26 cellular contexts compared by ENCODE assay signal in the genomic region with DNA sequence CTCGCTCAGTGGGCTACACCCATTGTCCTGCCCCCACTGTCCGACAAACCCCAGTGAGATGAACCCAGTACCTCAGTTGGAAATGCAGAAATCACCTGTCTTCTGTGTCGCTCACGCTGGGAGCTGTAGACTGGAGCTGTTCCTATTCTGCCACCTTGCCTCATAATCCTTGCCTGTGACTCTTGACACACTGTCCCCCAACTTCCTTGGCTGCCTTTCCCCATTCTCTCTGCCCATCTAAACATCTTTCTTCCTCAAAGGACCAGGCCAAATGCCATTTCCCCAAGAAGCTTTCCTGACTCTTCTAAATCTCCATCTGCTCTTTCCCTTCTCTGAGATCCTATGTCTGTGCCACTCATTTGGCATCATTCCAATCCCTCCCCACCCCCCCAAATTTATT. TPM values are rescaled to one million over a fixed set of nuclear protein-coding genes. Genes with fewer than 3 reads are reported as not detected.
DNase-seq lines count a peak whose midpoint lies in the region; ATAC-seq, FAIRE-seq and TF ChIP-seq lines count a peak whose summit lies in the region.
"Had no signal": no experiment of that assay in that cellular context is flagged by ENCODE, and none has a peak within 500 bp of the region (broad histone marks: within the 10 kb centered on the region; RNA-seq: fewer than 3 reads in every experiment).

No MANE protein-coding gene starts in this region.

- H3K27ac ChIP-seq in K562 (ENCODE audit: extremely low read depth, low read depth, low read length) = no peak overlapping the region
- no peak overlapping the region for H3K27ac ChIP-seq in ascending aorta
- H3K27ac ChIP-seq: A549 had no signal

- H3K4me3 Mint-ChIP-seq in stimulated activated naive B cell treated with anti-CD40 and anti-IgM and Interleukin-4, amounts not matched to agents 10 μg/mL and 1 μg/mL and 100 μg/mL, for 72 hours = no peak overlapping the region
- H3K4me3 Mint-ChIP-seq: CD4-positive, CD25-positive, alpha-beta regulatory T cell; CD8-positive, alpha-beta T cell; HFFc6 had no signal

- no peak for FAIRE-seq in K562 (lab: Jason Lieb, UNC)
- FAIRE-seq: A549, D721Med, GM12891, GM18507, H54 had no signal

- no peak for TF ChIP-seq EP300 in K562 (IDR thresholded peaks at IDR 0.05; ENCODE audit: low read length)

- WGBS in K562 (ENCODE audit: insufficient coverage, low coverage, missing lambda C conversion rate) = 56% methylated on average over 2 of the region's 4 CpGs

- TF ChIP-seq POLR2A in K562 (conservative IDR thresholded peaks at IDR 0.05) = no peak

- peaks cover 0 to 2% of the 10 kb centered on the region in 2 donors for H3K9me3 Mint-ChIP-seq in stimulated activated naive B cell treated with anti-CD40 and anti-IgM and Interleukin-4, amounts not matched to agents 10 μg/mL and 1 μg/mL and 100 μg/mL, for 72 hours
- H3K9me3 Mint-ChIP-seq: CD8-positive, alpha-beta T cell; HFFc6 had no signal

- POLR2A ChIA-PET in K562 (lab: Yijun Ruan, JAX) = no interaction called here

- no peak overlapping the region for H2AFZ ChIP-seq in K562 (ENCODE audit: low read depth, low read length)

- H3K4me2 ChIP-seq in K562 (ENCODE audit: insufficient read depth, low read length) = no peak overlapping the region
- H3K4me2 ChIP-seq: A549 had no signal

- no peak for ATAC-seq in K562
- no peak for ATAC-seq in stimulated activated naive B cell treated with anti-CD40 and anti-IgM and Interleukin-4, amounts not matched to agents 10 μg/mL and 1 μg/mL and 100 μg/mL, for 72 hours (replicated peaks)
- no peak for ATAC-seq in GM21526 (IDR thresholded peaks at IDR 0.05; ENCODE audit: low FRiP score, unreplicated experiment)
- no peak for ATAC-seq in left colon
- ATAC-seq: A549; CD8-positive, alpha-beta T cell had no signal

- peaks cover 16 to 24% of the 10 kb centered on the region in 2 donors for H3K4me1 Mint-ChIP-seq in stimulated activated naive B cell treated with anti-CD40 and anti-IgM and Interleukin-4, amounts not matched to agents 10 μg/mL and 1 μg/mL and 100 μg/mL, for 72 hours
- H3K4me1 Mint-ChIP-seq: CD4-positive, CD25-positive, alpha-beta regulatory T cell had no signal

- H3K9me1 ChIP-seq in K562 (ENCODE audit: control insufficient read depth, insufficient read depth, low read length) = no peaks in the 10 kb centered on the region

- intact Hi-C loops in K562 (cut with micrococcal nuclease) (no loop called here), ascending aorta (cut with DNase I) (no loop called here), left colon (cut with DNase I, micrococcal nuclease) (no loop called here)

- H3K27me3 Mint-ChIP-seq in stimulated activated naive B cell treated with anti-CD40 and anti-IgM and Interleukin-4, amounts not matched to agents 10 μg/mL and 1 μg/mL and 100 μg/mL, for 72 hours = peaks cover 6 to 12% of the 10 kb centered on the region in 2 donors
- H3K27me3 Mint-ChIP-seq: CD4-positive, CD25-positive, alpha-beta regulatory T cell had no signal

- H3K27ac Mint-ChIP-seq in stimulated activated naive B cell treated with anti-CD40 and anti-IgM and Interleukin-4, amounts not matched to agents 10 μg/mL and 1 μg/mL and 100 μg/mL, for 72 hours = peak overlapping the region; percentile 6
- H3K27ac Mint-ChIP-seq: CD4-positive, CD25-positive, alpha-beta regulatory T cell; CD8-positive, alpha-beta T cell; HFFc6 had no signal

- H3K79me2 ChIP-seq in K562 (ENCODE audit: control insufficient read depth, insufficient read depth, low read length) = no peaks in the 10 kb centered on the region

- in situ Hi-C loops in K562 (cut with MboI) = no loop called here

- H3K4me1 ChIP-seq in K562 (replicated peaks in 1 of 2; ENCODE audit: control insufficient read depth in 2 of 2, insufficient read depth in 2 of 2, low read length in 2 of 2) (no peaks in the 10 kb centered on the region; a peak in 1 of 5 replicates), ascending aorta (no peaks in the 10 kb centered on the region)
- H3K4me1 ChIP-seq: A549, BE2C, Caco-2, HAP-1 had no signal

- H4K20me1 ChIP-seq in K562 (replicated peaks; ENCODE audit: control insufficient read depth, insufficient read depth, low read length) = no peaks in the 10 kb centered on the region
- H4K20me1 ChIP-seq: BLaER1 treated with 17β-estradiol and CSF1 and Interleukin-3, amounts not matched to agents 10 nM and 100 nM had no signal

- DNase-seq in CD1c-positive myeloid dendritic cell (ENCODE audit: extremely low spot score) = peak; percentile 20
- DNase-seq in K562 (ENCODE audit: extremely low read depth in 1 of 4, low spot score in 3 of 4) = no peak
- DNase-seq in stimulated activated naive B cell treated with anti-CD40 and anti-IgM and Interleukin-4, amounts not matched to agents 10 μg/mL and 1 μg/mL and 100 μg/mL, for 72 hours = no peak
- DNase-seq in ascending aorta (ENCODE audit: low spot score in 2 of 2) = no peak
- no peak for DNase-seq in left colon
- DNase-seq: 8988T; ACHN; AML-193; BE2C; Caco-2; CD4-positive, CD25-positive, alpha-beta regulatory T cell; CD8-positive, alpha-beta T cell; DMS 273 treated with DMSO at 0.1 percent for 48 hours; DMS79; EL; GF-D8; GOT3; HFFc6 had no signal

- TF ChIP-seq CTCF in K562 (IDR thresholded peaks at IDR 0.05 in 2 of 3, conservative IDR thresholded peaks at IDR 0.05 in 1 of 3; ENCODE audit: insufficient read depth in 2 of 3, low read depth in 1 of 3, low read length in 3 of 3) (no peak), ascending aorta (IDR thresholded peaks at IDR 0.05) (no peak)

- H3K36me3 ChIP-seq in K562 (ENCODE audit: control insufficient read depth, insufficient read depth, low read length) = no peaks in the 10 kb centered on the region
- H3K36me3 ChIP-seq in ascending aorta = no peaks in the 10 kb centered on the region
- H3K36me3 ChIP-seq: BE2C; BLaER1 treated with 17β-estradiol and CSF1 and Interleukin-3, amounts not matched to agents 10 nM and 100 nM; HAP-1 had no signal

- H3K27me3 ChIP-seq in K562 (ENCODE audit: control insufficient read depth in 2 of 2, insufficient read depth in 2 of 2, low read length in 2 of 2) = no peaks in the 10 kb centered on the region
- H3K27me3 ChIP-seq in ascending aorta = no peaks in the 10 kb centered on the region
- H3K27me3 ChIP-seq: BE2C; BLaER1 treated with 17β-estradiol and CSF1 and Interleukin-3, amounts not matched to agents 10 nM and 100 nM had no signal

- no TSS peak for BruUV-seq in K562 (replicated peaks; lab: Mats Ljungman, UMichigan)

- H3K9me3 ChIP-seq in K562 (replicated peaks; ENCODE audit: control insufficient read depth, insufficient read depth, low read depth, low read length) (no peaks in the 10 kb centered on the region), ascending aorta (no peaks in the 10 kb centered on the region)
- H3K9me3 ChIP-seq: A549, BE2C, Caco-2, HAP-1 had no signal

- H3K4me3 ChIP-seq in K562 (no peak overlapping the region), ascending aorta (no peak overlapping the region)
- H3K4me3 ChIP-seq: A549; BLaER1 treated with 17β-estradiol and CSF1 and Interleukin-3, amounts not matched to agents 10 nM and 100 nM; HAP-1 had no signal

- CTCF ChIA-PET in K562 (lab: Yijun Ruan, JAX; ENCODE audit: low intra/inter-chr PET ratio) = no interaction called here

- H3K36me3 Mint-ChIP-seq in stimulated activated naive B cell treated with anti-CD40 and anti-IgM and Interleukin-4, amounts not matched to agents 10 μg/mL and 1 μg/mL and 100 μg/mL, for 72 hours = peaks cover 3 to 11% of the 10 kb centered on the region in 2 donors
- H3K36me3 Mint-ChIP-seq: CD8-positive, alpha-beta T cell had no signal

- no peak overlapping the region for H3K9ac ChIP-seq in K562 (ENCODE audit: insufficient read depth in 1 of 2, low read depth in 2 of 2, low read length in 2 of 2)

- TF ChIP-seq RAD21 in K562 (CRISPR knock-in tag; conservative IDR thresholded peaks at IDR 0.05 in 1 of 2, IDR thresholded peaks at IDR 0.05 in 1 of 2) = no peak

RNA-seq across cellular contexts. Expression of a gene that starts 9.7 kb away (rescaled TPM):
- 10.2 and 14.8 TPM in 2 replicates for total RNA-seq in K562 (2011; cell fraction: chromatin; rRNA removed; ENCODE audit: low replicate concordance)
- 6.7 and 10.7 TPM in 2 replicates for total RNA-seq in K562 (2011; cell fraction: nucleolus; rRNA removed)
- 9.2 and 12.3 TPM in 2 replicates for total RNA-seq in K562 (2011; cell fraction: nucleoplasm; rRNA removed)
- 5.0 and 5.5 TPM in 2 replicates for total RNA-seq in K562 (2014; rRNA removed)
- 5.6 and 6.5 TPM in 2 replicates for total RNA-seq in K562 (2014; rRNA removed; fragmentation: Illumina TruSeq; extraction: Trizol)
- total RNA-seq in K562 (2015; rRNA removed; fragmentation: Illumina TruSeq; extraction: Trizol) = 6.9 and 8.2 TPM in 2 replicates
- 4.4 and 4.8 TPM in 2 replicates for total RNA-seq in K562 (2021)
- 0.38 and 3.0 TPM in 2 replicates for polyA plus RNA-seq in K562 (2011; rRNA removed)
- polyA plus RNA-seq in K562 (2011; cell fraction: cytosol; rRNA removed) = 0.18 and 1.5 TPM in 2 replicates
- polyA plus RNA-seq in K562 (2011; cell fraction: nucleus; rRNA removed) = 0.21 and 3.3 TPM in 2 replicates
- polyA plus RNA-seq in K562 (2012) = 7.0 and 23.4 TPM in 2 replicates
- polyA plus RNA-seq in K562 (2014; fragmentation: Illumina TruSeq; extraction: Trizol) = 6.0 and 6.6 TPM in 2 replicates
- 1 to 10 TPM; 5.7 to 6.6 TPM for polyA plus RNA-seq in K562 (2014; fragmentation: Nextera tagmentation; extraction: Ambion mirVana)
- 3.7 and 5.3 TPM in 2 replicates for polyA plus RNA-seq in K562 (2014; rRNA removed)
- 0.87 and 3.6 TPM in 2 replicates for polyA minus RNA-seq in K562 (2011; rRNA and poly(A)+ RNA removed)
- 0.86 TPM in 1 of 2 replicates, not detected in the other for polyA minus RNA-seq in K562 (2011; cell fraction: cytosol; rRNA and poly(A)+ RNA removed)
- 0.11 and 2.2 TPM in 2 replicates for polyA minus RNA-seq in K562 (2011; cell fraction: nucleus; rRNA and poly(A)+ RNA removed)
- total RNA-seq in ascending aorta = 3.2 TPM
- total RNA-seq in left colon = under 1 TPM; 0.40 to 0.98 TPM
- total RNA-seq: Caco-2, HFFc6 had no signal

RNA-seq across cellular contexts. Expression of a gene that starts 10.1 kb away (rescaled TPM):
- 0.19 and 0.35 TPM in 2 replicates for total RNA-seq in K562 (2011; cell fraction: chromatin; rRNA removed; ENCODE audit: low replicate concordance)
- total RNA-seq in K562 (2011; cell fraction: nucleolus; rRNA removed) = 0.17 and 0.39 TPM in 2 replicates
- 0.53 and 0.66 TPM in 2 replicates for total RNA-seq in K562 (2011; cell fraction: nucleoplasm; rRNA removed)
- total RNA-seq in K562 (2014; rRNA removed) = 0.45 and 0.57 TPM in 2 replicates
- 0.65 and 0.83 TPM in 2 replicates for total RNA-seq in K562 (2014; rRNA removed; fragmentation: Illumina TruSeq; extraction: Trizol)
- total RNA-seq in K562 (2015; rRNA removed; fragmentation: Illumina TruSeq; extraction: Trizol) = 0.57 and 0.87 TPM in 2 replicates
- total RNA-seq in K562 (2021) = 1.3 and 1.4 TPM in 2 replicates
- polyA plus RNA-seq in K562 (2011; rRNA removed) = 0.45 and 0.53 TPM in 2 replicates
- polyA plus RNA-seq in K562 (2011; cell fraction: cytosol; rRNA removed) = 0.29 and 0.36 TPM in 2 replicates
- polyA plus RNA-seq in K562 (2011; cell fraction: nucleus; rRNA removed) = 0.25 and 0.26 TPM in 2 replicates
- polyA plus RNA-seq in K562 (2012) = 1.4 and 3.0 TPM in 2 replicates
- 1.4 and 1.6 TPM in 2 replicates for polyA plus RNA-seq in K562 (2014; fragmentation: Illumina TruSeq; extraction: Trizol)
- under 1 TPM; 0.01 to 0.24 TPM for polyA plus RNA-seq in K562 (2014; fragmentation: Nextera tagmentation; extraction: Ambion mirVana)
- polyA plus RNA-seq in K562 (2014; rRNA removed) = 0.85 and 0.91 TPM in 2 replicates
- 0.42 and 0.84 TPM in 2 replicates for polyA minus RNA-seq in K562 (2011; rRNA and poly(A)+ RNA removed)
- polyA minus RNA-seq in K562 (2011; cell fraction: cytosol; rRNA and poly(A)+ RNA removed) = not detected in 2 replicates
- polyA minus RNA-seq in K562 (2011; cell fraction: nucleus; rRNA and poly(A)+ RNA removed) = 0.22 and 0.27 TPM in 2 replicates
- total RNA-seq in ascending aorta = 32.1 TPM
- 1 to 10 TPM; 2.3 to 2.9 TPM for total RNA-seq in left colon

RNA-seq across cellular contexts. Expression of a gene that starts 28.5 kb away (rescaled TPM):
- not detected in 2 replicates for total RNA-seq in K562 (2011; cell fraction: chromatin; rRNA removed; ENCODE audit: low replicate concordance)
- not detected in 2 replicates for total RNA-seq in K562 (2011; cell fraction: nucleolus; rRNA removed)
- not detected in 2 replicates for total RNA-seq in K562 (2011; cell fraction: nucleoplasm; rRNA removed)
- total RNA-seq in K562 (2014; rRNA removed) (not detected in 2 replicates), K562 (2014; rRNA removed; fragmentation: Illumina TruSeq; extraction: Trizol) (not detected in 2 replicates), K562 (2015; rRNA removed; fragmentation: Illumina TruSeq; extraction: Trizol) (not detected in 2 replicates), K562 (2021) (not detected in 2 replicates), ascending aorta (15.0 TPM), left colon (1 to 10 TPM; 1.3 to 1.9 TPM)
- polyA plus RNA-seq in K562 (2011; rRNA removed) (not detected in 2 replicates), K562 (2014; fragmentation: Illumina TruSeq; extraction: Trizol) (not detected in 2 replicates), K562 (2014; fragmentation: Nextera tagmentation; extraction: Ambion mirVana) (not detected), K562 (2014; rRNA removed) (not detected in 2 replicates)
- polyA plus RNA-seq in K562 (2011; cell fraction: cytosol; rRNA removed) = not detected in 2 replicates
- not detected in 2 replicates for polyA plus RNA-seq in K562 (2011; cell fraction: nucleus; rRNA removed)
- 0.19 TPM in 1 of 2 replicates, not detected in the other for polyA plus RNA-seq in K562 (2012)
- not detected in 2 replicates for polyA minus RNA-seq in K562 (2011; rRNA and poly(A)+ RNA removed)
- not detected in 2 replicates for polyA minus RNA-seq in K562 (2011; cell fraction: cytosol; rRNA and poly(A)+ RNA removed)
- not detected in 2 replicates for polyA minus RNA-seq in K562 (2011; cell fraction: nucleus; rRNA and poly(A)+ RNA removed)
- total RNA-seq: CD4-positive, CD25-positive, alpha-beta regulatory T cell; CD8-positive, alpha-beta T cell; HFFc6 had no signal
